In the genomic region with DNA sequence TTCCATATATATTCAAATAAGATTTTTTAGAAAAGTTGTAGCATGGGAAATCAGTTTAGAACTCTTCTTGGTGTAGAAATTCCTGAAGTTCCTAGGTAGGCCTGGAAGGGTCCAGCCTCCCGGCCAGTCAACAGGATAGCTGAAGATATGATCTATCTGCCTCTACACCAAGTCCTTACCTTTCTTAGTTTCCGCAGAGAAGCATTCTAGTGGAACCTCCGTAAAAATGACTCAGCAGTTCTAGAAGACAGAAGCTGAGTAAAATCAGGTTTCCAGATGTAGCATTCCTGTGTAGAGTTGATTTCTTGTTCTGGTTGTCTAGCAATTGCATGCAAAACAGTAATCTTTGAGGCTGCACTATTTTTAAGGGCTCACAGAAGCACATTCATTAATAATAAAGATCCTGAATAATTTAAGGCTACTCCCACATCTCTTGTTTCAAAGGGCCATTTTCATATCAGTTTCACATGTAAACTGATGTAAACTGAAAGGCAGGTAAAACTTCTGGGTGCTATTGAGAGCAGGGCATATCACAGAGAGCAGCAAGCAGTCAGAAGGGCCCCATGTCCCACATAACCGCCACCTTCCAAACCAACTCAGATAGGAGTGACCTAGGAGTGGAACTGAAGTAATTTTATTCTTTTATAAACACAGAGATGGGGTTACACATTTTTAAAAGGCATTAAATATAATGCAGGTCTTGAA, we compare ENCODE assay signal across 16 cellular contexts. TPM values are rescaled to one million over a fixed set of nuclear protein-coding genes. Genes with fewer than 3 reads are reported as not detected.
DNase-seq lines count a peak whose midpoint lies in the region; ATAC-seq and TF ChIP-seq lines count a peak whose summit lies in the region.
"Had no signal": no experiment of that assay in that cellular context is flagged by ENCODE, and none has a peak within 500 bp of the region (broad histone marks: within the 10 kb centered on the region; RNA-seq: fewer than 3 reads in every experiment).

No MANE protein-coding gene starts in this region.

- DNase-seq in RPMI8226, result peak; percentile 11
- DNase-seq in vagina (ENCODE audit: extremely low spot score in 2 of 2), result no peak
- DNase-seq in upper lobe of left lung, result no peak
- no peak for DNase-seq in germinal center (ENCODE audit: low spot score)
- no peak for DNase-seq in brain microvascular endothelial cell
- DNase-seq: activated naive CD4-positive, alpha-beta T cell treated with anti-CD3 and anti-CD28 coated beads, Interleukin-2, amount 50 U/mL, for 16 hours; C1 segment of cervical spinal cord; colonic mucosa; left ventricle myocardium inferior; NCI-H69; stimulated activated CD4-positive, alpha-beta T cell treated with anti-CD3 and anti-CD28 coated beads, Interleukin-2, amount 100 ng/mL, for 24 hours had no signal

- H3K9me3 ChIP-seq in vagina, result no peaks in the 10 kb centered on the region
- H3K9me3 ChIP-seq in upper lobe of left lung, result no peaks in the 10 kb centered on the region
- H3K9me3 ChIP-seq: colonic mucosa had no signal

- TF ChIP-seq CTCF in vagina (IDR thresholded peaks at IDR 0.05) (no peak), upper lobe of left lung (IDR thresholded peaks at IDR 0.05) (no peak), brain microvascular endothelial cell (IDR thresholded peaks at IDR 0.05; ENCODE audit: low read depth, low read length, missing control alignments) (no peak)

- WGBS in upper lobe of left lung, 2 donors, result 67 to 74% methylated on average over 4 of the region's 4 CpGs

- no peak overlapping the region for H3K4me3 ChIP-seq in vagina
- H3K4me3 ChIP-seq in upper lobe of left lung, result no peak overlapping the region
- no peak overlapping the region for H3K4me3 ChIP-seq in brain microvascular endothelial cell (ENCODE audit: low read depth, low read length)
- H3K4me3 ChIP-seq: colonic mucosa, left ventricle myocardium inferior had no signal

- TF ChIP-seq POLR2A in vagina (IDR thresholded peaks at IDR 0.05) (no peak), upper lobe of left lung (IDR thresholded peaks at IDR 0.05) (no peak)

- intact Hi-C loops in vagina (cut with DNase I), result no loop called here

- no peak overlapping the region for H3K27ac ChIP-seq in vagina
- no peak overlapping the region for H3K27ac ChIP-seq in upper lobe of left lung
- no peak overlapping the region for H3K27ac ChIP-seq in brain microvascular endothelial cell
- H3K27ac ChIP-seq: colonic mucosa, left ventricle myocardium inferior had no signal

- ATAC-seq in GM18520 (IDR thresholded peaks at IDR 0.05; ENCODE audit: unreplicated experiment) (peak; percentile 65), GM21515 (IDR thresholded peaks at IDR 0.05; ENCODE audit: unreplicated experiment) (peak; percentile 56), HG03045 (IDR thresholded peaks at IDR 0.05; ENCODE audit: unreplicated experiment) (peak; percentile 79), upper lobe of left lung (ENCODE audit: low FRiP score in 2 of 2) (no peak)

- no peaks in the 10 kb centered on the region for H3K36me3 ChIP-seq in vagina
- no peaks in the 10 kb centered on the region for H3K36me3 ChIP-seq in upper lobe of left lung
- H3K36me3 ChIP-seq in brain microvascular endothelial cell (replicated peaks), result no peaks in the 10 kb centered on the region
- H3K36me3 ChIP-seq: colonic mucosa, left ventricle myocardium inferior had no signal

- in situ Hi-C loops in brain microvascular endothelial cell (cut with HindIII; ENCODE audit: low pct_ligation_motif_present, low sequenced_read_pairs), result no loop called here

- H3K27me3 ChIP-seq in vagina (no peaks in the 10 kb centered on the region), upper lobe of left lung (no peaks in the 10 kb centered on the region), brain microvascular endothelial cell (replicated peaks) (no peaks in the 10 kb centered on the region)
- H3K27me3 ChIP-seq: colonic mucosa had no signal

- no peak for TF ChIP-seq EP300 in upper lobe of left lung (IDR thresholded peaks at IDR 0.05)

- H3K4me1 ChIP-seq in vagina (no peaks in the 10 kb centered on the region), upper lobe of left lung (no peaks in the 10 kb centered on the region)
- H3K4me1 ChIP-seq: colonic mucosa, left ventricle myocardium inferior had no signal

RNA-seq across cellular contexts. Expression of a gene that starts 3.2 kb away (rescaled TPM):
- total RNA-seq in vagina, result not detected
- total RNA-seq in upper lobe of left lung, result not detected
- total RNA-seq: colonic mucosa, fibroblast of villous mesenchyme, left ventricle myocardium inferior, MCF 10A had no signal

RNA-seq across cellular contexts. Expression of a gene that starts 43.8 kb away (rescaled TPM):
- total RNA-seq in vagina (0.49 TPM), upper lobe of left lung (10 to 100 TPM in 1 of 6 donors, 1 to 10 TPM in 4, under 1 TPM in 1; 0.43 to 12.7 (median 2.9) TPM)

RNA-seq across cellular contexts. Expression of a gene that starts 44.0 kb away (rescaled TPM):
- total RNA-seq in vagina (23.3 TPM), upper lobe of left lung (10 to 100 TPM; 10.7 to 32.8 (median 21.1) TPM)

Comparison
In these comparisons a context has a peak if more than half of its experiments do, and no peak if none do; other contexts are left out.
1. ATAC-seq: peak in GM18520 (single experiment), GM21515 (single experiment) and HG03045 (single experiment); none in upper lobe of left lung (0 of 2).